ENCODE assay signal across 9 cellular contexts in genomic region chr17:38746004-38746892, GRCh38. TPM values are rescaled to one million over a fixed set of nuclear protein-coding genes. Genes with fewer than 3 reads are reported as not detected.
DNase-seq lines count a peak whose midpoint lies in the region; ATAC-seq and TF ChIP-seq lines count a peak whose summit lies in the region.
"Had no signal": no experiment of that assay in that cellular context is flagged by ENCODE, and none has a peak within 500 bp of the region (broad histone marks: within the 10 kb centered on the region; RNA-seq: fewer than 3 reads in every experiment).

No MANE protein-coding gene starts in this region.

- ATAC-seq in activated T-cell treated with anti-CD3 and anti-CD28 coated beads, Interleukin-2, amount 50 U/mL, for 72 hours (replicated peaks in 1 of 2) = no peak
- ATAC-seq in GM18870 (IDR thresholded peaks at IDR 0.05; ENCODE audit: unreplicated experiment) (no peak), HG03469 (IDR thresholded peaks at IDR 0.05; ENCODE audit: unreplicated experiment) (no peak)

- H3K9me3 ChIP-seq in tibial artery = no peaks in the 10 kb centered on the region

- H3K4me3 ChIP-seq in kidney epithelial cell (ENCODE audit: low read depth, low read length) (peak overlapping the region; percentile 93), tibial artery (peak overlapping the region; percentile 70 to 88)

- intact Hi-C loops in tibial artery (cut with DNase I; ENCODE audit: low total_unique reads) = no loop called here

- no peak overlapping the region for H3K27ac Mint-ChIP-seq in activated T-cell treated with anti-CD3 and anti-CD28 coated beads, Interleukin-2, amount 50 U/mL, for 72 hours
- H3K27ac Mint-ChIP-seq in activated naive CD8-positive, alpha-beta T cell = no peak overlapping the region

- H3K36me3 ChIP-seq in kidney epithelial cell (ENCODE audit: control insufficient read depth, insufficient read depth, low read length) = no peaks in the 10 kb centered on the region
- no peaks in the 10 kb centered on the region for H3K36me3 ChIP-seq in tibial artery

- TF ChIP-seq CTCF in kidney epithelial cell (IDR thresholded peaks at IDR 0.05; ENCODE audit: insufficient read depth, low read length, poor library complexity, severe bottlenecking) = no peak
- TF ChIP-seq CTCF in tibial artery (IDR thresholded peaks at IDR 0.05) = no peak

- peaks cover 2% of the 10 kb centered on the region in 2 donors for H3K36me3 Mint-ChIP-seq in activated T-cell treated with anti-CD3 and anti-CD28 coated beads, Interleukin-2, amount 50 U/mL, for 72 hours (ENCODE audit: insufficient read depth in 2 of 2)
- H3K36me3 Mint-ChIP-seq in activated naive CD8-positive, alpha-beta T cell = no peaks in the 10 kb centered on the region

- H3K27me3 Mint-ChIP-seq in activated T-cell treated with anti-CD3 and anti-CD28 coated beads, Interleukin-2, amount 50 U/mL, for 72 hours (ENCODE audit: low read depth) = peaks cover 43% of the 10 kb centered on the region
- H3K27me3 Mint-ChIP-seq in activated naive CD8-positive, alpha-beta T cell = peaks cover 6% of the 10 kb centered on the region

- H3K4me1 Mint-ChIP-seq in activated T-cell treated with anti-CD3 and anti-CD28 coated beads, Interleukin-2, amount 50 U/mL, for 72 hours (ENCODE audit: low read depth) = peaks cover 38% of the 10 kb centered on the region
- H3K4me1 Mint-ChIP-seq in activated naive CD8-positive, alpha-beta T cell (ENCODE audit: low read depth) = peaks cover 27% of the 10 kb centered on the region

- H3K9me3 Mint-ChIP-seq in activated T-cell treated with anti-CD3 and anti-CD28 coated beads, Interleukin-2, amount 50 U/mL, for 72 hours = no peaks in the 10 kb centered on the region
- H3K9me3 Mint-ChIP-seq in activated naive CD8-positive, alpha-beta T cell (ENCODE audit: low read depth) = no peaks in the 10 kb centered on the region

- peaks cover 0 to 78% (median 38%) of the 10 kb centered on the region in 4 donors for H3K4me1 ChIP-seq in tibial artery

- peak overlapping the region; percentile 91 to 96 for H3K27ac ChIP-seq in tibial artery
- H3K27ac ChIP-seq: HL-60 had no signal

- H3K27me3 ChIP-seq in kidney epithelial cell (ENCODE audit: control insufficient read depth, insufficient read depth, low read length) = no peaks in the 10 kb centered on the region
- no peaks in the 10 kb centered on the region for H3K27me3 ChIP-seq in tibial artery

- peak overlapping the region; percentile 57 to 87 for H3K4me3 Mint-ChIP-seq in activated T-cell treated with anti-CD3 and anti-CD28 coated beads, Interleukin-2, amount 50 U/mL, for 72 hours
- H3K4me3 Mint-ChIP-seq in activated naive CD8-positive, alpha-beta T cell = peak overlapping the region; percentile 69

- no peak for DNase-seq in activated T-cell treated with anti-CD3 and anti-CD28 coated beads, Interleukin-2, amount 50 U/mL, for 72 hours
- no peak for DNase-seq in activated T-cell treated with anti-CD3 and anti-CD28 coated beads, Interleukin-2, amount 50 U/mL, for 48 hours
- DNase-seq in kidney epithelial cell (ENCODE audit: low read depth) (no peak), tibial artery (no peak), hypothalamus (lab: John Stamatoyannopoulos, UW) (no peak)

RNA-seq across cellular contexts. Expression of gene PCGF2, which starts 1.9 kb away (rescaled TPM):
- 1 to 10 TPM; 2.7 to 7.7 TPM for total RNA-seq in activated T-cell treated with anti-CD3 and anti-CD28 coated beads, Interleukin-2, amount 50 U/mL, for 72 hours
- total RNA-seq in kidney epithelial cell = 20.8 and 25.1 TPM in 2 replicates

RNA-seq across cellular contexts. Expression of gene PSMB3, which starts 6.3 kb away (rescaled TPM):
- total RNA-seq in activated T-cell treated with anti-CD3 and anti-CD28 coated beads, Interleukin-2, amount 50 U/mL, for 72 hours = 100 to 1,000 TPM; 182 to 190 TPM
- 166 TPM in 2 replicates for total RNA-seq in kidney epithelial cell

RNA-seq across cellular contexts. Expression of gene CISD3, which starts 16.1 kb away (rescaled TPM):
- 10 to 100 TPM; 25.5 to 27.8 TPM for total RNA-seq in activated T-cell treated with anti-CD3 and anti-CD28 coated beads, Interleukin-2, amount 50 U/mL, for 72 hours
- 3.4 and 4.1 TPM in 2 replicates for total RNA-seq in kidney epithelial cell

RNA-seq across cellular contexts. Expression of gene MLLT6, which starts 41.2 kb away (rescaled TPM):
- total RNA-seq in activated T-cell treated with anti-CD3 and anti-CD28 coated beads, Interleukin-2, amount 50 U/mL, for 72 hours = 100 to 1,000 TPM; 251 to 263 TPM
- total RNA-seq in kidney epithelial cell = 42.7 and 46.7 TPM in 2 replicates

RNA-seq across cellular contexts. Expression of gene PIP4K2B, which starts 53.1 kb away (rescaled TPM):
- total RNA-seq in activated T-cell treated with anti-CD3 and anti-CD28 coated beads, Interleukin-2, amount 50 U/mL, for 72 hours = 10 to 100 TPM; 32.7 to 34.3 TPM
- total RNA-seq in kidney epithelial cell = 34.8 and 53.3 TPM in 2 replicates
